ENCODE assay signal across 1 cellular context in the genomic region with DNA sequence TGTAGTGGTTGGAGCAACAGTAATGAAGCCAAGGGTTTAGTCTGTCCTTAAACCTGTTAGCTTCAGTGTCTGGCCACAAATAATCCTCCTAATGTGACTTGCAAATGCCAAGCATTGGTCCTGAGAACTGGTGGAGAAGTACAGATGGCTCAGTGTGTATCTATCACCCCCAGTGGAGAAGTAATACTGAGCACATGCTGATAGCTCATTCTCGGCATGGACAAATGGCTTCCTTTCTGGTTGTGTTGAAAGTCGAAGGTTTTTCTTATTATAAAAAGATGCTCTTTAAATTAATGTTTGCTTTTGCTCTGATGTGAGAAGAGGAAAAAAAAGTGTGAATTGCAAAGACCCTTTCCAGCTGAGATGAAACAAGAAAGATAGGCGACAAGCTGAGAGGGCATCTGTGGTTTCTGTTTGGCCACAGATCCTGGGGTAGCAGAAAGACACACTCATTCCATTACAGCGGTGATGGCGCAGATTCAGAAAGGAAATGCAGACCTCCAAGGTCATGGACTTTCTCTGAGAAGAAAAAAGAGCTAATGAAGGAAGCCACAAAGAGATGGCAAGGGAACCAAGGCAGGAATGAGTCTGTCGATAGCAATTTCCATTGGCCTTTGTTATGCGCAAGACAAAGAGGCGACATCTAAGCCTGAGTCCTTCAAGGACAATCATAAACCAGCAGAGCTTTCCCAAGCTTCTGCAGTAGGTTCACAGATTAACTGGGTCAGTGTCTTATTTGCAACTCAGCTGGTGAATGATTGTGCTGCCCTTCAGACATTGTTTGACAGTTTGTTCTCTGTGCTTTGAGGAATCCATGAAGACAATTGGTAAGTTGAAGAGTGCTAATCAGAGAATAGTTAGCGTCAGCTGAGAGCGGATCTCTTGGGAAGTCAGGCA.
TF ChIP-seq lines count a peak whose summit lies in the region.

No MANE protein-coding gene starts in this region.

TF ChIP-seq in GM23338, 12 proteins besides CTCF, POLR2A, EP300 and RAD21:
- TF ChIP-seq ZNF462 (CRISPR knock-in tag; IDR thresholded peaks at IDR 0.05) = peak; percentile 99
- TF ChIP-seq ZNF114 (CRISPR knock-in tag; IDR thresholded peaks at IDR 0.05) = peak; percentile 94; the same call in 1 of the 2 replicates
- no peak for TF ChIP-seq EZH2phosphoT487 (IDR thresholded peaks at IDR 0.05; ENCODE audit: unreplicated experiment)
